Comparison of ENCODE assay signal across 23 cellular contexts in genomic region chrX:137562096-137562495, GRCh38. TPM values are rescaled to one million over a fixed set of nuclear protein-coding genes. Genes with fewer than 3 reads are reported as not detected.
DNase-seq lines count a peak whose midpoint lies in the region; TF ChIP-seq lines count a peak whose summit lies in the region.
"Had no signal": no experiment of that assay in that cellular context is flagged by ENCODE, and none has a peak within 500 bp of the region (broad histone marks: within the 10 kb centered on the region; RNA-seq: fewer than 3 reads in every experiment).

No MANE protein-coding gene starts in this region.

- H3K27me3 ChIP-seq in HAP-1 (ENCODE audit: low read depth) (no peaks in the 10 kb centered on the region), iPS-15b (ENCODE audit: control insufficient read depth, insufficient read depth, low read length) (peaks cover 3% of the 10 kb centered on the region)

- no peak overlapping the region for H3K4me3 Mint-ChIP-seq in mesothelial cell of epicardium

- no peak overlapping the region for H3K9ac ChIP-seq in iPS-15b (ENCODE audit: low read depth, low read length)

- peak; percentile 33 to 88 for DNase-seq in HAP-1 (ENCODE audit: low spot score in 2 of 2)
- peak; percentile 19 for DNase-seq in astrocyte of the spinal cord (ENCODE audit: low read depth, low spot score)
- peak; percentile 26 for DNase-seq in retina
- DNase-seq in stimulated activated CD4-positive, alpha-beta T cell treated with anti-CD3 and anti-CD28 coated beads, Interleukin-2, amount 100 ng/mL, for 48 hours: no peak
- DNase-seq in NCI-H1048 (lab: John Stamatoyannopoulos, UW): no peak
- no peak for DNase-seq in mesothelial cell of epicardium (ENCODE audit: low spot score in 2 of 2, unreplicated experiment in 2 of 2)
- no peak for DNase-seq in NCI-H226
- DNase-seq: C1 segment of cervical spinal cord; DMS79 treated with DMSO at 0.1 percent for 48 hours; HCEC 1CT; MM.1S; NCI-H1092 treated with DMSO at 0.1 percent for 48 hours; NCI-H146; NCI-H2029 treated with DMSO at 0.1 percent for 48 hours; NCI-H2171 treated with DMSO at 0.1 percent for 48 hours; NCI-H446 treated with DMSO at 0.1 percent for 48 hours; NCI-H69; NK-92 treated with Interleukin-12 subunit alpha and Interleukin-12 subunit beta, amount 100 ng/mL, for 24 hours had no signal

- H3K4me3 ChIP-seq in HAP-1 (no peak overlapping the region), astrocyte of the spinal cord (ENCODE audit: low read depth, low read length) (no peak overlapping the region), iPS-15b (ENCODE audit: low read depth, low read length) (peak overlapping the region; percentile 58)

- in situ Hi-C loops in HAP-1 (cut with MboI; ENCODE audit: low sequenced_read_pairs) (no loop called here), astrocyte of the spinal cord (cut with HindIII; ENCODE audit: low sequenced_read_pairs) (no loop called here)

- H3K9me3 ChIP-seq in HAP-1 (no peaks in the 10 kb centered on the region), iPS-15b (ENCODE audit: control insufficient read depth, insufficient read depth, low read length) (no peaks in the 10 kb centered on the region)

- peaks cover 4% of the 10 kb centered on the region for H3K4me1 Mint-ChIP-seq in mesothelial cell of epicardium

- H3K4me1 ChIP-seq in HAP-1 (peaks cover 18% of the 10 kb centered on the region), iPS-15b (ENCODE audit: control insufficient read depth, insufficient read depth, low read length) (peaks cover 23% of the 10 kb centered on the region)

- H3K36me3 ChIP-seq in HAP-1 (replicated peaks) (no peaks in the 10 kb centered on the region), iPS-15b (ENCODE audit: control insufficient read depth, insufficient read depth, low read length) (peaks cover 4% of the 10 kb centered on the region)

- TF ChIP-seq CTCF in astrocyte of the spinal cord (IDR thresholded peaks at IDR 0.05; ENCODE audit: low read depth, low read length): no peak
- TF ChIP-seq CTCF in mesothelial cell of epicardium (IDR thresholded peaks at IDR 0.05; ENCODE audit: unreplicated experiment): no peak

- no peaks in the 10 kb centered on the region for H3K36me3 Mint-ChIP-seq in mesothelial cell of epicardium

- H3K9me3 Mint-ChIP-seq in mesothelial cell of epicardium: peaks cover 8% of the 10 kb centered on the region

- H3K27ac Mint-ChIP-seq in mesothelial cell of epicardium: no peak overlapping the region

- peaks cover 83% of the 10 kb centered on the region for H3K27me3 Mint-ChIP-seq in mesothelial cell of epicardium (ENCODE audit: low read depth)

RNA-seq across cellular contexts. Expression of gene ZIC3, which starts 3.8 kb away (rescaled TPM):
- not detected in 3 replicates for total RNA-seq in mesothelial cell of epicardium
- total RNA-seq: G401, LHCN-M2, OCI-LY7, Right ventricle myocardium inferior had no signal

Comparison
In these comparisons a context has a peak if more than half of its experiments do, and no peak if none do; other contexts are left out.
1. DNase-seq: peak in HAP-1 (2 of 2), astrocyte of the spinal cord (single experiment) and retina (single experiment); none in stimulated activated CD4-positive, alpha-beta T cell treated with anti-CD3 and anti-CD28 coated beads, Interleukin-2, amount 100 ng/mL, for 48 hours (0 of 2), NCI-H1048 (single experiment), mesothelial cell of epicardium (0 of 2) and NCI-H226 (single experiment).